ENCODE assay signal across 10 cellular contexts in the genomic region with DNA sequence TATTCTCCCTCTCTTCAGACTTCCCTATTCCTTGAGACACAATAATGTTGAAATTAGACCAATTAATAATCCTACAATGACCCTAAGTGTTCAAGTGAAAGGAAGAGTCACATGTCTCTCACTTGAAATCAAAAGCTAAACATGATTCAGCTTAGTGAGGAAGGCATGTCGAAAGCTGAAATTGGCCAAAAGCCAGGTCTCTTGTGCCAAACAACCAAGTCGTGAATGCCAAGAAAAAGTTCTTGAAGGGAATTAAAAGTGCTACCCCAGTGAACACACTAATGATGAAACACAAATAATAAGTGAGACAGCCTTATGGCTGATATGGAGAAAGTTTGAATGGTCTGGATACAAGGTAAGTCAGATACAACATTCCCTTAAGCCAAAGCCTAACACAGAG.
DNase-seq lines count a peak whose midpoint lies in the region; ATAC-seq and TF ChIP-seq lines count a peak whose summit lies in the region.
"Had no signal": no experiment of that assay in that cellular context is flagged by ENCODE, and none has a peak within 500 bp of the region (broad histone marks: within the 10 kb centered on the region; RNA-seq: fewer than 3 reads in every experiment).

No MANE protein-coding gene starts in this region.

- H3K4me3 Mint-ChIP-seq in brain = peak overlapping the region in 1 of 5 experiments; percentile 5

- peak; percentile 53 for DNase-seq in LHCN-M2 (ENCODE audit: low read depth)
- DNase-seq in glomerular visceral epithelial cell (ENCODE audit: extremely low spot score) = peak; percentile 52
- DNase-seq in skeletal muscle cell (ENCODE audit: low read depth) = peak; percentile 86
- DNase-seq in COR-L47 (lab: John Stamatoyannopoulos, UW) = no peak
- DNase-seq in NCI-H526 (lab: John Stamatoyannopoulos, UW) = no peak
- DNase-seq in GM19238 (ENCODE audit: insufficient read length, low spot score) = no peak
- DNase-seq: activated CD8-positive, alpha-beta memory T cell treated with anti-CD3 and anti-CD28 coated beads for 24 hours had no signal

- ATAC-seq in GM21528 (IDR thresholded peaks at IDR 0.05; ENCODE audit: low FRiP score, unreplicated experiment) = no peak
- ATAC-seq: HepG2 had no signal

- H3K36me3 Mint-ChIP-seq in brain = peaks cover 52% of the 10 kb centered on the region

- peaks cover 3 to 17% (median 11%) of the 10 kb centered on the region in 5 experiments for H3K9me3 Mint-ChIP-seq in brain

- H3K4me3 ChIP-seq in skeletal muscle cell (ENCODE audit: low read depth, low read length) = no peak overlapping the region

- no peak for TF ChIP-seq CTCF in brain (conservative IDR thresholded peaks at IDR 0.05)

- peaks cover 3% of the 10 kb centered on the region for H3K27me3 Mint-ChIP-seq in brain

- peak overlapping the region in 4 of 5 experiments; percentile 9 to 67 (median 18) for H3K27ac Mint-ChIP-seq in brain

- H3K4me1 Mint-ChIP-seq in brain = peaks cover 21% of the 10 kb centered on the region

Comparison
In these comparisons a context has a peak if more than half of its experiments do, and no peak if none do; other contexts are left out.
1. DNase-seq: peak in LHCN-M2 (single experiment), glomerular visceral epithelial cell (single experiment) and skeletal muscle cell (single experiment); none in COR-L47 (single experiment), NCI-H526 (0 of 2) and GM19238 (single experiment).